8 cellular contexts compared by ENCODE assay signal in genomic region chr5:157743163-157744054, GRCh38. TPM values are rescaled to one million over a fixed set of nuclear protein-coding genes. Genes with fewer than 3 reads are reported as not detected.
DNase-seq lines count a peak whose midpoint lies in the region; ATAC-seq and TF ChIP-seq lines count a peak whose summit lies in the region.

Gene LSM11 (plus strand): TSS chr5:157743712. CDS start chr5:157743751, 39 bp downstream.

- CTCF ChIA-PET in Calu3 (lab: Charles Lee) = interaction anchor here (0.6 to 1.5 kb wide), 9 partner anchors 12 to 417 kb away, joined by 3 to 13 read pairs (median 4); partner anchors contain the start of gene THG1L
- CTCF ChIA-PET in activated CD8-positive, alpha-beta memory T cell treated with anti-CD3 and anti-CD28 coated beads, Interleukin-2, amount 10 ng/mL, durations not matched to agents 7 days and 5 days (lab: Charles Lee) = interaction anchor here (0.5 to 5.9 kb wide), 75 partner anchors 9 to 608 kb away, joined by 3 to 78 read pairs (median 5); partner anchors contain the start of genes ADAM19, C5orf52, MED7 and NIPAL4

- no peaks in the 10 kb centered on the region for H3K9me3 ChIP-seq in endocrine pancreas (ENCODE audit: control insufficient read depth, low read length)

- peak within 1 kb of the TSS; percentile 82 for H3K4me3 ChIP-seq in endocrine pancreas (ENCODE audit: control insufficient read depth, insufficient read depth, low read length)

- no peaks in the 10 kb centered on the region for H3K27me3 ChIP-seq in endocrine pancreas (ENCODE audit: control insufficient read depth, insufficient read depth, low read length)

- no TSS peak for BruUV-seq in Calu3 (replicated peaks; lab: Mats Ljungman, UMichigan)

- TF ChIP-seq CTCF in Calu3 (IDR thresholded peaks at IDR 0.05; ENCODE audit: unreplicated experiment) (peak; percentile 100), GM20000 (IDR thresholded peaks at IDR 0.05; ENCODE audit: extremely low read depth, missing control alignments) (peak; percentile 100)

- H3K9me3 Mint-ChIP-seq in Calu3 (ENCODE audit: low read depth, unreplicated experiment) = no peaks in the 10 kb centered on the region
- H3K9me3 Mint-ChIP-seq in activated CD8-positive, alpha-beta memory T cell treated with anti-CD3 and anti-CD28 coated beads, Interleukin-2, amount 10 ng/mL, durations not matched to agents 7 days and 5 days (ENCODE audit: low read depth) = no peaks in the 10 kb centered on the region

- intact Hi-C loops in Calu3 (cut with micrococcal nuclease; ENCODE audit: unreplicated experiment) = loop anchor here (1.0 to 10.0 kb wide), 4 partner anchors 74 to 594 kb away; no protein-coding TSS in a partner anchor

- ATAC-seq in activated CD8-positive, alpha-beta memory T cell treated with anti-CD3 and anti-CD28 coated beads, Interleukin-2, amount 10 ng/mL, durations not matched to agents 7 days and 5 days = peak; percentile 94

- DNase-seq in Calu3 (peak; percentile 95), GM20000 (ENCODE audit: low spot score) (peak; percentile 98), HS-27A (ENCODE audit: low read depth) (peak; percentile 39), midbrain (lab: John Stamatoyannopoulos, UW) (peak; percentile 89)
- DNase-seq in NK-92 treated with Interleukin-12 subunit alpha and Interleukin-12 subunit beta, amount 100 ng/mL, for 24 hours (lab: John Stamatoyannopoulos, UW) = peak; percentile 79
- peak; percentile 92 for DNase-seq in activated CD8-positive, alpha-beta memory T cell treated with anti-CD3 and anti-CD28 coated beads, Interleukin-2, amount 10 ng/mL, durations not matched to agents 7 days and 5 days
- DNase-seq in stimulated activated CD8-positive, alpha-beta memory T cell treated with anti-CD3 and anti-CD28 coated beads, Interleukin-15, amount 100 ng/mL, for 48 hours (ENCODE audit: low read depth in 2 of 2) = peak; percentile 84 to 86

- peak within 1 kb of the TSS; percentile 82 for H3K4me3 Mint-ChIP-seq in Calu3 (ENCODE audit: low read depth, unreplicated experiment)
- H3K4me3 Mint-ChIP-seq in activated CD8-positive, alpha-beta memory T cell treated with anti-CD3 and anti-CD28 coated beads, Interleukin-2, amount 10 ng/mL, durations not matched to agents 7 days and 5 days = peak within 1 kb of the TSS; percentile 83

- peak within 1 kb of the TSS; percentile 88 for H3K27ac Mint-ChIP-seq in Calu3 (ENCODE audit: unreplicated experiment)
- H3K27ac Mint-ChIP-seq in activated CD8-positive, alpha-beta memory T cell treated with anti-CD3 and anti-CD28 coated beads, Interleukin-2, amount 10 ng/mL, durations not matched to agents 7 days and 5 days = peak within 1 kb of the TSS; percentile 83

- H3K4me1 Mint-ChIP-seq in Calu3 (ENCODE audit: low read depth, unreplicated experiment) = peaks cover 22% of the 10 kb centered on the region
- H3K4me1 Mint-ChIP-seq in activated CD8-positive, alpha-beta memory T cell treated with anti-CD3 and anti-CD28 coated beads, Interleukin-2, amount 10 ng/mL, durations not matched to agents 7 days and 5 days = peaks cover 36% of the 10 kb centered on the region

- peak within 1 kb of the TSS; percentile 69 for H3K9ac ChIP-seq in endocrine pancreas (ENCODE audit: control insufficient read depth, insufficient read depth, low read length)

- H3K36me3 Mint-ChIP-seq in Calu3 (ENCODE audit: insufficient read depth, unreplicated experiment) = peaks cover 37% of the 10 kb centered on the region
- H3K36me3 Mint-ChIP-seq in activated CD8-positive, alpha-beta memory T cell treated with anti-CD3 and anti-CD28 coated beads, Interleukin-2, amount 10 ng/mL, durations not matched to agents 7 days and 5 days = peaks cover 12% of the 10 kb centered on the region

- no peaks in the 10 kb centered on the region for H3K4me1 ChIP-seq in endocrine pancreas (ENCODE audit: control insufficient read depth, insufficient read depth, low read length)

- no peaks in the 10 kb centered on the region for H3K27me3 Mint-ChIP-seq in Calu3 (ENCODE audit: unreplicated experiment)
- H3K27me3 Mint-ChIP-seq in activated CD8-positive, alpha-beta memory T cell treated with anti-CD3 and anti-CD28 coated beads, Interleukin-2, amount 10 ng/mL, durations not matched to agents 7 days and 5 days = no peaks in the 10 kb centered on the region

- H3K36me3 ChIP-seq in endocrine pancreas (ENCODE audit: control insufficient read depth, insufficient read depth, low read length) = no peaks in the 10 kb centered on the region

RNA-seq across cellular contexts. Expression of gene LSM11, which starts in this region (rescaled TPM):
- total RNA-seq in Calu3 (2022) = 4.5 and 4.6 TPM in 2 replicates
- 1 to 10 TPM; 5.5 to 7.2 TPM for total RNA-seq in activated CD8-positive, alpha-beta memory T cell treated with anti-CD3 and anti-CD28 coated beads, Interleukin-2, amount 10 ng/mL, durations not matched to agents 7 days and 5 days

Comparison
In these comparisons a context has a peak if more than half of its experiments do, and no peak if none do; other contexts are left out.
1. Peak in every context shown above with its lines: DNase-seq, ATAC-seq and H3K4me3 ChIP-seq.
2. DNase-seq: peak in every context shown above with its lines; median percentile 98 in GM20000; 95 in Calu3; 92 in activated CD8-positive, alpha-beta memory T cell treated with anti-CD3 and anti-CD28 coated beads, Interleukin-2, amount 10 ng/mL, durations not matched to agents 7 days and 5 days; 89 in midbrain; 85 in stimulated activated CD8-positive, alpha-beta memory T cell treated with anti-CD3 and anti-CD28 coated beads, Interleukin-15, amount 100 ng/mL, for 48 hours; 79 in NK-92 treated with Interleukin-12 subunit alpha and Interleukin-12 subunit beta, amount 100 ng/mL, for 24 hours; 39 in HS-27A.